10 cellular contexts compared by ENCODE assay signal in genomic region chr22:44351685-44352377, GRCh38. TPM values are rescaled to one million over a fixed set of nuclear protein-coding genes. Genes with fewer than 3 reads are reported as not detected.
A peak's percentile ranks its signal among the peaks of the same experiment; 100 is the strongest.
DNase-seq lines count a peak whose midpoint lies in the region; ATAC-seq and TF ChIP-seq lines count a peak whose summit lies in the region.
"Had no signal": no experiment of that assay in that cellular context is flagged by ENCODE, and none has a peak within 500 bp of the region (broad histone marks: within the 10 kb centered on the region; RNA-seq: fewer than 3 reads in every experiment).

No MANE protein-coding gene starts in this region.

- ATAC-seq in HG02884 (IDR thresholded peaks at IDR 0.05; ENCODE audit: unreplicated experiment) (no peak), GM21786 (IDR thresholded peaks at IDR 0.05; ENCODE audit: unreplicated experiment) (no peak)

- no peaks in the 10 kb centered on the region for H3K36me3 ChIP-seq in kidney epithelial cell (ENCODE audit: control insufficient read depth, insufficient read depth, low read length)
- H3K36me3 ChIP-seq: ascending aorta, HAP-1 had no signal

- TF ChIP-seq CTCF in kidney epithelial cell (IDR thresholded peaks at IDR 0.05; ENCODE audit: insufficient read depth, low read length, poor library complexity, severe bottlenecking) = peak; percentile 9

- peak; percentile 48 for DNase-seq in Ammon's horn (ENCODE audit: low spot score)
- DNase-seq in HS-27A (ENCODE audit: low read depth) = peak; percentile 83
- peak; percentile 68 to 69 for DNase-seq in activated T-cell treated with anti-CD3 and anti-CD28 coated beads, Interleukin-2, amount 50 U/mL, for 48 hours
- peak; percentile 76 for DNase-seq in kidney epithelial cell (ENCODE audit: low read depth)
- no peak for DNase-seq in activated effector memory CD4-positive, alpha-beta T cell treated with Interleukin-2 at 50 U/mL for 16 hours
- DNase-seq in activated gamma-delta T cell treated with Interleukin-2 at 50 U/mL for 16 hours = no peak

- peaks cover 36% of the 10 kb centered on the region for H3K27me3 ChIP-seq in kidney epithelial cell (ENCODE audit: control insufficient read depth, insufficient read depth, low read length)
- H3K27me3 ChIP-seq: ascending aorta had no signal

- H3K4me3 ChIP-seq in kidney epithelial cell (ENCODE audit: low read depth, low read length) = no peak overlapping the region
- H3K4me3 ChIP-seq: ascending aorta, HAP-1 had no signal

RNA-seq across cellular contexts. Expression of gene SHISAL1, which starts 39.1 kb away (rescaled TPM):
- total RNA-seq in kidney epithelial cell = 0.71 and 1.4 TPM in 2 replicates

Comparison
In these comparisons a context has a peak if more than half of its experiments do, and no peak if none do; other contexts are left out.
1. DNase-seq: peak in Ammon's horn (single experiment), HS-27A (single experiment), activated T-cell treated with anti-CD3 and anti-CD28 coated beads, Interleukin-2, amount 50 U/mL, for 48 hours (2 of 2) and kidney epithelial cell (single experiment); none in activated effector memory CD4-positive, alpha-beta T cell treated with Interleukin-2 at 50 U/mL for 16 hours (single experiment) and activated gamma-delta T cell treated with Interleukin-2 at 50 U/mL for 16 hours (single experiment).